8 cellular contexts compared by ENCODE assay signal in the genomic region with DNA sequence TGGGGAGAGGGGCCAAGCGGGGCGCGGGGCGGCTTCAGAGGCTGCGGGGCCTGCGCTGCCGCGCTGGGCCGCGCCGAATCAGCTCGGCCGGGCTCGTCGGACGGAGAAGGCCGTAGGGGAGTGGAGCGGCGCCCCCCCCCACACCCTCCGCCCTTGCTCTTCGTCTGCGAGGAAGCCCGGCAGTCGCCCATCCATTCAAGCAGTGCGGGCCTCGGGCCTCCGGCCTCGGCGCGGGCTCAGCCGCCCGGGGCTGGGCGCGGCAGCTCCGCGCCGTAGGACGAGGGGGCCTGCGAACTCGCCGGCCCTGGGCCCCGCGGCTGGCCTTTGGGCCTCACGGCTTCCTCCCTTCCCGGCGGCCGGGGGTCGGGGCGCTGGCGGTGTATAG. TPM values are rescaled to one million over a fixed set of nuclear protein-coding genes. Genes with fewer than 3 reads are reported as not detected.
DNase-seq lines count a peak whose midpoint lies in the region; ATAC-seq and TF ChIP-seq lines count a peak whose summit lies in the region.

No MANE protein-coding gene starts in this region.

- peaks cover 10% of the 10 kb centered on the region for H3K9me3 Mint-ChIP-seq in glutamatergic neuron (ENCODE audit: unreplicated experiment)

- peak overlapping the region; percentile 95 for H3K27ac Mint-ChIP-seq in glutamatergic neuron (ENCODE audit: unreplicated experiment)

- peak overlapping the region; percentile 99 for H3K4me3 Mint-ChIP-seq in glutamatergic neuron (ENCODE audit: unreplicated experiment)

- H3K36me3 Mint-ChIP-seq in glutamatergic neuron (ENCODE audit: unreplicated experiment): peaks cover 5% of the 10 kb centered on the region

- H3K4me3 ChIP-seq in SK-N-MC (peak overlapping the region; percentile 76), skeletal muscle cell (ENCODE audit: low read depth, low read length) (peak overlapping the region; percentile 63)

- peak overlapping the region; percentile 92 for H3K9ac ChIP-seq in SK-N-MC (ENCODE audit: insufficient read length)

- peaks cover 35% of the 10 kb centered on the region for H3K36me3 ChIP-seq in SK-N-MC (ENCODE audit: insufficient read depth, low read length)

- no peak for TF ChIP-seq CTCF in glutamatergic neuron (IDR thresholded peaks at IDR 0.05; ENCODE audit: partially characterized antibody, unreplicated experiment)

- no peak for TF ChIP-seq POLR2A in GM18505 (IDR thresholded peaks at IDR 0.05; ENCODE audit: borderline replicate concordance, extremely low read depth, insufficient read depth, insufficient read length)

- DNase-seq in SK-N-MC (ENCODE audit: low read depth, low spot score) (no peak), glutamatergic neuron (no peak), skeletal muscle cell (ENCODE audit: low read depth) (no peak), NCI-H2171 (lab: John Stamatoyannopoulos, UW) (no peak), NCI-H82 (lab: John Stamatoyannopoulos, UW) (no peak), cerebellum (ENCODE audit: low spot score) (no peak)

- H3K27me3 Mint-ChIP-seq in glutamatergic neuron (ENCODE audit: unreplicated experiment): peaks cover 10% of the 10 kb centered on the region

- peak; percentile 16 for ATAC-seq in GM18505 (IDR thresholded peaks at IDR 0.05; ENCODE audit: unreplicated experiment)
- peak; percentile 19 for ATAC-seq in HG02623 (IDR thresholded peaks at IDR 0.05; ENCODE audit: unreplicated experiment)

- H3K4me1 Mint-ChIP-seq in glutamatergic neuron (ENCODE audit: low read depth, unreplicated experiment): peaks cover 27% of the 10 kb centered on the region

- peak overlapping the region; percentile 95; the same call in 1 of the 2 replicates for H3K27ac ChIP-seq in SK-N-MC

- H3K9me3 ChIP-seq in SK-N-MC (ENCODE audit: low read depth, low read length): no peaks in the 10 kb centered on the region

RNA-seq across cellular contexts. Expression of a gene that starts 0.6 kb away (rescaled TPM):
- total RNA-seq in glutamatergic neuron (ENCODE audit: unreplicated experiment): 110 TPM
- 19.1 TPM for total RNA-seq in cerebellum

RNA-seq across cellular contexts. Expression of a gene that starts 41.5 kb away (rescaled TPM):
- total RNA-seq in glutamatergic neuron (ENCODE audit: unreplicated experiment): 0.20 TPM
- 3.4 TPM for total RNA-seq in cerebellum
